In the genomic region with DNA sequence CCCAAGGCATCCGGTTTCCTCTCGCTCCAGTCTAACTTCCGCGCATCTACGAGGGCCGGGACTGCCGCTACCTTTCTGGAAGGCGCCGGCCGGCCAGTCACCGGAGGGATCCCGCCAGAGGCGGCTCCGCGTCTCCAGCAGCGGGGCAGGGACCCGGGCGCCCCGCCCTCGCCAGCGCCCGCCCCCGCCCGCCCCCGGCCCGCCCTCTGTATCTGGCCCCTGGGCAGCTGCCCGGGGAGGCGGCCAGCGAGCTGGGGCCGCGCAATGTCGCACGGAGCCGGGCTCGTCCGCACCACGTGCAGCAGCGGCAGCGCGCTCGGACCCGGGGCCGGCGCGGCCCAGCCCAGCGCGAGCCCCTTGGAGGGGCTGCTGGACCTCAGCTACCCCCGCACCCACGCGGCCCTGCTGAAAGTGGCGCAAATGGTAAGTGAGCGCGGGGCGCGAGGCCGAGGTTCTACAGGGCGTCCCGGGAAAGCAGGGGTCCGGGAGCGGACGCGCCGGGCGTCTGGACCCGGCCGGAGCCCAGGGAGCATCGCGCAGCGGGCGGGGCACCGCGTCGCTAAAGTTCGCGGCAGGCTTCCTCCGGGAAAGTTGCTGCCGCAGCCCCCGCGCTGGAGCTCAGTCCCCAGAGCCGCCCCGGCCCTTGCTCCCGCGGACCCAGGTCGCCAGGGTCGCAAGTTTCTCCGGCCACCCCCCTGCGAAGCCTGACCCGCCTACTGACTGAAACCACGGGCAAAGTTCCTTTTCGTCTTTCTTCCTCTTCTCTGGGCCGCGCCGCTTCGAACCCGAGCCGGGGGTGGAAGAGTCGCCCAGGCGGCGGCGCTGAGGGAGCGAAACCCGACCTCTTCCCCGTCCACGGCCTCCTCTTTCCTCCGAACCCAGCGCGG, we compare ENCODE assay signal across 8 cellular contexts. TPM values are rescaled to one million over a fixed set of nuclear protein-coding genes. Genes with fewer than 3 reads are reported as not detected.
A peak's percentile ranks its signal among the peaks of the same experiment; 100 is the strongest.
DNase-seq lines count a peak whose midpoint lies in the region; ATAC-seq and TF ChIP-seq lines count a peak whose summit lies in the region.

A gene with protein sequence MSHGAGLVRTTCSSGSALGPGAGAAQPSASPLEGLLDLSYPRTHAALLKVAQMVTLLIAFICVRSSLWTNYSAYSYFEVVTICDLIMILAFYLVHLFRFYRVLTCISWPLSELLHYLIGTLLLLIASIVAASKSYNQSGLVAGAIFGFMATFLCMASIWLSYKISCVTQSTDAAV (plus strand): TSS at position 211 of the 887 bp plus-strand sequence. CDS start 54 bp downstream, at position 265.

- H3K23ac ChIP-seq in neuronal stem cell (ENCODE audit: low read depth, low read length, poor library complexity): peak within 1 kb of the TSS; percentile 46

- H3K79me1 ChIP-seq in neuronal stem cell (ENCODE audit: low read depth, low read length): no peaks in the 10 kb centered on the region

- no peak within 1 kb of the TSS for H2BK12ac ChIP-seq in neuronal stem cell (ENCODE audit: low read length)

- WGBS in neuronal stem cell (ENCODE audit: extremely low coverage in 2 of 2, insufficient read length in 2 of 2, insufficient replicate concordance in 1 of 2), 2 donors: no CpG with 5 or more reads among the region's 107 CpGs
- WGBS in urinary bladder: under 1% methylated on average over 107 of the region's 107 CpGs

- H3K27ac ChIP-seq in foreskin keratinocyte (no peak within 1 kb of the TSS), neuronal stem cell (replicated peaks; ENCODE audit: low read length) (no peak within 1 kb of the TSS), urinary bladder (ENCODE audit: low read depth) (peak within 1 kb of the TSS; percentile 84)

- DNase-seq in DMS79 treated with DMSO at 0.1 percent for 48 hours (lab: John Stamatoyannopoulos, UW) (peak; percentile 8), DMS79 (lab: John Stamatoyannopoulos, UW) (no peak), RPMI7951 (ENCODE audit: low read depth) (peak; percentile 81), foreskin keratinocyte (peak in 1 of 2 donors; percentile 49), neuronal stem cell (ENCODE audit: low spot score) (peak; percentile 43)
- peak; percentile 87 for DNase-seq in activated effector memory CD4-positive, alpha-beta T cell treated with anti-CD3 and anti-CD28 coated beads, Interleukin-2, amount 50 U/mL, for 16 hours

- peak within 1 kb of the TSS; percentile 31 for H2BK15ac ChIP-seq in neuronal stem cell (ENCODE audit: low read length)

- peak within 1 kb of the TSS; percentile 85 for H3K14ac ChIP-seq in neuronal stem cell (ENCODE audit: low read length)

- no peaks in the 10 kb centered on the region for H3K9me3 ChIP-seq in neuronal stem cell (replicated peaks in 1 of 2; ENCODE audit: control insufficient read depth in 2 of 2, insufficient read depth in 1 of 2, low read depth in 1 of 2, low read length in 2 of 2)

- H2BK120ac ChIP-seq in neuronal stem cell (ENCODE audit: low read depth, low read length): no peak within 1 kb of the TSS

- ATAC-seq in HG02973 (IDR thresholded peaks at IDR 0.05; ENCODE audit: unreplicated experiment): peak; percentile 54
- peak; percentile 78 for ATAC-seq in foreskin keratinocyte

- H3K27me3 ChIP-seq in foreskin keratinocyte (no peaks in the 10 kb centered on the region), neuronal stem cell (ENCODE audit: control insufficient read depth in 3 of 3, insufficient read depth in 3 of 3, low read depth in 1 of 3, low read length in 3 of 3) (peaks cover 0 to 2% (median 0%) of the 10 kb centered on the region in 3 experiments)

- H3K18ac ChIP-seq in neuronal stem cell (ENCODE audit: low read length): peak within 1 kb of the TSS; percentile 95

- H3K4ac ChIP-seq in neuronal stem cell (ENCODE audit: low read length): no peak within 1 kb of the TSS

- H2BK5ac ChIP-seq in neuronal stem cell (ENCODE audit: low read length): no peak within 1 kb of the TSS

- peaks cover 0 to 8% of the 10 kb centered on the region in 2 donors for H3K36me3 ChIP-seq in neuronal stem cell (replicated peaks in 1 of 2; ENCODE audit: control insufficient read depth in 2 of 2, insufficient read depth in 2 of 2, low read length in 2 of 2)
- H3K36me3 ChIP-seq in urinary bladder (ENCODE audit: insufficient read depth): no peaks in the 10 kb centered on the region

- no peak within 1 kb of the TSS for H4K91ac ChIP-seq in neuronal stem cell (ENCODE audit: low read depth, low read length, poor library complexity)

- H3K4me3 ChIP-seq in neuronal stem cell (ENCODE audit: low read length in 2 of 2) (peak within 1 kb of the TSS; percentile 67 to 94), urinary bladder (ENCODE audit: low read depth, low read length) (peak within 1 kb of the TSS; percentile 82)

- TF ChIP-seq CTCF in foreskin keratinocyte (conservative IDR thresholded peaks at IDR 0.05): no peak

- peaks cover 4% of the 10 kb centered on the region for H3K4me1 ChIP-seq in foreskin keratinocyte
- H3K4me1 ChIP-seq in neuronal stem cell (ENCODE audit: control insufficient read depth in 2 of 2, insufficient read depth in 1 of 2, low read depth in 1 of 2, low read length in 2 of 2): peaks cover 3 to 6% of the 10 kb centered on the region in 2 donors
- no peaks in the 10 kb centered on the region for H3K4me1 ChIP-seq in urinary bladder (ENCODE audit: insufficient read depth)

- H2AFZ ChIP-seq in neuronal stem cell (ENCODE audit: low read length): peak within 1 kb of the TSS; percentile 90

- H2AK5ac ChIP-seq in neuronal stem cell (ENCODE audit: low read depth, low read length): no peak within 1 kb of the TSS

- H3K9ac ChIP-seq in neuronal stem cell (ENCODE audit: low read depth, low read length, poor library complexity): peak within 1 kb of the TSS; percentile 96

- peak within 1 kb of the TSS; percentile 89 for H3K4me2 ChIP-seq in neuronal stem cell (ENCODE audit: insufficient read depth, low read length, poor library complexity, severe bottlenecking)

- H4K8ac ChIP-seq in neuronal stem cell (ENCODE audit: low read depth, low read length): no peak within 1 kb of the TSS

RNA-seq across cellular contexts. Expression of the gene that starts here (rescaled TPM):
- total RNA-seq in RPMI7951 (2014; rRNA removed; shearing (Covaris generic)): 24.5 and 26.2 TPM in 2 replicates
- total RNA-seq in foreskin keratinocyte: 27.5 and 33.2 TPM in 2 replicates
- polyA plus RNA-seq in foreskin keratinocyte: 51.2 and 67.7 TPM in 2 replicates
- polyA plus RNA-seq in neuronal stem cell (2013, experiment 1 of 2): 48.3 TPM
- 46.3 TPM for polyA plus RNA-seq in neuronal stem cell (2013, experiment 2 of 2)
- 8.7 TPM for total RNA-seq in urinary bladder
- 18.2 TPM for polyA plus RNA-seq in urinary bladder
